11 cellular contexts compared by ENCODE assay signal in genomic region chr11:69915151-69915500, GRCh38.
DNase-seq lines count a peak whose midpoint lies in the region; ATAC-seq, FAIRE-seq and TF ChIP-seq lines count a peak whose summit lies in the region.
"Had no signal": no experiment of that assay in that cellular context is flagged by ENCODE, and none has a peak within 500 bp of the region (broad histone marks: within the 10 kb centered on the region; RNA-seq: fewer than 3 reads in every experiment).

No MANE protein-coding gene starts in this region.

- TF ChIP-seq CTCF in liver (IDR thresholded peaks at IDR 0.05; ENCODE audit: low read depth, low read length, missing input control) (no peak), HepG2 (CRISPR knock-in tag; IDR thresholded peaks at IDR 0.05) (no peak), choroid plexus epithelial cell (conservative IDR thresholded peaks at IDR 0.05; ENCODE audit: low read depth, low read length) (no peak), nephron (IDR thresholded peaks at IDR 0.05; ENCODE audit: unreplicated experiment in 3 of 3) (no peak), stomach (IDR thresholded peaks at IDR 0.05) (no peak)

- H3K9me3 ChIP-seq in liver (ENCODE audit: control insufficient read depth in 4 of 4, low read length in 3 of 4) (no peaks in the 10 kb centered on the region), HepG2 (ENCODE audit: low read length) (no peaks in the 10 kb centered on the region), stomach (peaks cover 0 to 4% (median 1%) of the 10 kb centered on the region in 4 donors)

- H3K4me2 ChIP-seq in HepG2 (ENCODE audit: low read depth, low read length), result no peak overlapping the region

- no peaks in the 10 kb centered on the region for H3K79me2 ChIP-seq in HepG2 (ENCODE audit: insufficient read depth, low read length)

- no peak overlapping the region for H3K4me3 ChIP-seq in liver (ENCODE audit: low read depth in 1 of 3, low read length in 3 of 3)
- no peak overlapping the region for H3K4me3 ChIP-seq in HepG2 (replicated peaks in 1 of 3; ENCODE audit: insufficient read depth in 1 of 3, low read depth in 2 of 3, low read length in 3 of 3)
- H3K4me3 ChIP-seq in choroid plexus epithelial cell (ENCODE audit: low read depth, low read length), result no peak overlapping the region
- H3K4me3 ChIP-seq in stomach, result no peak overlapping the region

- ATAC-seq in HepG2 (no peak), GM19351 (IDR thresholded peaks at IDR 0.05; ENCODE audit: unreplicated experiment) (no peak), GM19463 (IDR thresholded peaks at IDR 0.05; ENCODE audit: unreplicated experiment) (no peak)

- TF ChIP-seq RAD21 in liver (IDR thresholded peaks at IDR 0.05) (no peak), HepG2 (CRISPR knock-in tag; IDR thresholded peaks at IDR 0.05) (no peak)

- H2AFZ ChIP-seq in HepG2 (ENCODE audit: low read length), result no peak overlapping the region

- intact Hi-C loops in HepG2 (cut with micrococcal nuclease; ENCODE audit: unreplicated experiment) (loop anchor here (1.0 kb wide), 1 partner anchor 276 kb away; no protein-coding TSS in a partner anchor), stomach (cut with DNase I; ENCODE audit: low total_unique reads) (no loop called here)

- H3K36me3 Mint-ChIP-seq in nephron (ENCODE audit: low read depth), result no peaks in the 10 kb centered on the region

- peak overlapping the region in 1 of 2 donors; percentile 12 for H3K9ac ChIP-seq in liver (ENCODE audit: low read depth in 1 of 2, low read length in 2 of 2)
- no peak overlapping the region for H3K9ac ChIP-seq in HepG2 (ENCODE audit: insufficient read depth, low read depth, low read length)

- no peak for DNase-seq in HepG2 (ENCODE audit: low spot score)
- peak; percentile 26 for DNase-seq in choroid plexus epithelial cell (ENCODE audit: low read depth)
- no peak for DNase-seq in stomach
- no peak for DNase-seq in NCI-H82 treated with DMSO at 0.1 percent for 48 hours (lab: John Stamatoyannopoulos, UW; ENCODE audit: unreplicated experiment)
- DNase-seq: activated B cell treated with CpG ODN at 0.5 μM for 24 hours, DMS 273 treated with DMSO at 0.1 percent for 48 hours, NCI-H1694 treated with DMSO at 0.1 percent for 48 hours had no signal

- H3K4me1 ChIP-seq in liver (ENCODE audit: control insufficient read depth in 4 of 4, insufficient read depth in 4 of 4, low read length in 3 of 4) (peaks cover 7 to 49% (median 20%) of the 10 kb centered on the region in 4 donors), HepG2 (ENCODE audit: insufficient read depth, low read length) (no peaks in the 10 kb centered on the region), stomach (peaks cover 5 to 32% (median 26%) of the 10 kb centered on the region in 4 donors)

- H3K4me1 Mint-ChIP-seq in nephron, result peaks cover 18% of the 10 kb centered on the region
- H3K4me1 Mint-ChIP-seq: activated B cell treated with CpG ODN at 0.5 μM for 24 hours had no signal

- peaks cover 40% of the 10 kb centered on the region for H3K27me3 Mint-ChIP-seq in nephron (ENCODE audit: low read depth)

- H3K27me3 ChIP-seq in liver (ENCODE audit: control insufficient read depth in 4 of 4, insufficient read depth in 4 of 4, low read length in 3 of 4), result no peaks in the 10 kb centered on the region
- peaks cover 1 to 21% of the 10 kb centered on the region in 2 experiments; a peak in 4 of 5 replicates for H3K27me3 ChIP-seq in HepG2 (ENCODE audit: control insufficient read depth in 1 of 2, insufficient read depth in 2 of 2, low read length in 2 of 2)
- peaks cover 0 to 72% (median 16%) of the 10 kb centered on the region in 3 donors for H3K27me3 ChIP-seq in stomach

- H3K36me3 ChIP-seq in liver (ENCODE audit: control insufficient read depth in 4 of 4, insufficient read depth in 3 of 4, low read depth in 1 of 4, low read length in 3 of 4), result no peaks in the 10 kb centered on the region
- H3K36me3 ChIP-seq in HepG2 (replicated peaks in 1 of 2; ENCODE audit: control insufficient read depth in 1 of 2, insufficient read depth in 2 of 2, low read length in 2 of 2), result no peaks in the 10 kb centered on the region
- no peaks in the 10 kb centered on the region for H3K36me3 ChIP-seq in stomach

- H4K20me1 ChIP-seq in HepG2 (ENCODE audit: insufficient read depth, low read length), result 0 out of 2 replicates have a peak, but pooled peaks cover 3% of the 10 kb centered on the region

- no peak for TF ChIP-seq POLR2A in HepG2 (IDR thresholded peaks at IDR 0.05; ENCODE audit: insufficient read depth in 1 of 2, low read depth in 2 of 2, low read length in 2 of 2)
- no peak for TF ChIP-seq POLR2A in stomach (IDR thresholded peaks at IDR 0.05)

- peak overlapping the region; percentile 87 to 95 for H3K27ac ChIP-seq in liver (ENCODE audit: low read depth in 1 of 2, low read length in 2 of 2)
- no peak overlapping the region for H3K27ac ChIP-seq in HepG2 (ENCODE audit: extremely low read length, insufficient read depth, low read length)
- peak overlapping the region in 2 of 5 donors; percentile 64 to 71 for H3K27ac ChIP-seq in stomach

- POLR2A ChIA-PET in HepG2 (lab: Yijun Ruan, JAX), result no interaction called here

- CTCF ChIA-PET in HepG2 (lab: Yijun Ruan, JAX; ENCODE audit: low intra/inter-chr PET ratio, low total read pairs), result interaction anchor here (0.8 to 2.2 kb wide), 4 partner anchors 168 to 281 kb away, joined by 4 to 11 read pairs (median 6); no protein-coding TSS in a partner anchor

- BruUV-seq in HepG2 (replicated peaks; lab: Mats Ljungman, UMichigan), result no TSS peak

- TF ChIP-seq EP300 in HepG2 (IDR thresholded peaks at IDR 0.05; ENCODE audit: low read depth in 2 of 2, low read length in 2 of 2), result no peak
- no peak for TF ChIP-seq EP300 in HepG2 (CRISPR knock-in tag; IDR thresholded peaks at IDR 0.05; ENCODE audit: borderline replicate concordance)
- TF ChIP-seq EP300 in stomach (IDR thresholded peaks at IDR 0.05), result no peak

- H3K9me3 Mint-ChIP-seq in nephron, result no peaks in the 10 kb centered on the region

- in situ Hi-C loops in HepG2 (cut with HindIII; ENCODE audit: extremely low pct_ligation_motif_present, low pct_unique_long_range_greater_than_20kb), result no loop called here

- H3K27ac Mint-ChIP-seq in nephron, result peak overlapping the region; percentile 34 to 79 (median 60)
- H3K27ac Mint-ChIP-seq: activated B cell treated with CpG ODN at 0.5 μM for 24 hours had no signal

- FAIRE-seq in HepG2 (lab: Jason Lieb, UNC), result no peak

- no peak overlapping the region for H3K4me3 Mint-ChIP-seq in nephron
- H3K4me3 Mint-ChIP-seq: activated B cell treated with CpG ODN at 0.5 μM for 24 hours had no signal

- 47% methylated on average over 6 of the region's 6 CpGs for WGBS in liver
- 10% methylated on average over 5 of the region's 6 CpGs for WGBS in HepG2 (ENCODE audit: low lambda C conversion rate)
- WGBS in stomach, 5 donors, result 34 to 51% (median 43%) methylated on average over 6 of the region's 6 CpGs

TF ChIP-seq in liver, 16 proteins besides CTCF, POLR2A, EP300 and RAD21 (continues in another document):
- no peak for TF ChIP-seq FOXA2 (IDR thresholded peaks at IDR 0.05)
- no peak for TF ChIP-seq SP1 (IDR thresholded peaks at IDR 0.05)
- no peak for TF ChIP-seq HNF4G (IDR thresholded peaks at IDR 0.05)
- no peak for TF ChIP-seq NR2F2 (IDR thresholded peaks at IDR 0.05)
- no peak for TF ChIP-seq YY1 (IDR thresholded peaks at IDR 0.05)
- no peak for TF ChIP-seq FOXA1 (IDR thresholded peaks at IDR 0.05)
- TF ChIP-seq ZBTB33 (IDR thresholded peaks at IDR 0.05), result no peak
- no peak for TF ChIP-seq HNF4A (conservative IDR thresholded peaks at IDR 0.05)
- TF ChIP-seq GABPA (IDR thresholded peaks at IDR 0.05 in 1 of 2, conservative IDR thresholded peaks at IDR 0.05 in 1 of 2), result no peak

TF ChIP-seq in HepG2, 621 proteins besides CTCF, POLR2A, EP300 and RAD21:
- TF ChIP-seq, protein P1, sequence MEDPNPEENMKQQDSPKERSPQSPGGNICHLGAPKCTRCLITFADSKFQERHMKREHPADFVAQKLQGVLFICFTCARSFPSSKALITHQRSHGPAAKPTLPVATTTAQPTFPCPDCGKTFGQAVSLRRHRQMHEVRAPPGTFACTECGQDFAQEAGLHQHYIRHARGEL (CRISPR knock-in tag; IDR thresholded peaks at IDR 0.05), result no peak
- no peak for TF ChIP-seq ZNF7 (CRISPR knock-in tag; IDR thresholded peaks at IDR 0.05)
- TF ChIP-seq ZNF274 (CRISPR knock-in tag; IDR thresholded peaks at IDR 0.05), result no peak
- no peak for TF ChIP-seq POGZ (CRISPR knock-in tag; IDR thresholded peaks at IDR 0.05)
